In the genomic region with DNA sequence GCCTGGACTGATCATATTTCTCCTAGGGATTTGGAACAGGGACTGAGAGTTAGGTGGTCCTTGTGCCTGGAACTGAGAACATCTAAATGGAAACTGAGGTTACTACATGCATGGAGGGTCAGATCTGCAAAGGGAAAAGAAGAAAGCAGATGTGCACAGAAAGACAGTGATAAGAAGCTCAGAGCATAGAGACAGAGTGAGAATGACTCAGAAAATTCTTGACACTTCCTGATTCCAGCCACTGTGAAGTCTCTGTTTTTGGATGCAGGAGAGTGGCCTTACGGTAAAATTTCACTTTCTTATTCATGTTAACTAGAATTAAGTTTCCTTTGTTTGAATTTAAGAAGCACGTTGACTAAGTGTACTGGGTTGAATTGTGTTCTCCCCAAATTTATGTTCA, we compare ENCODE assay signal across 21 cellular contexts.
"Had no signal": no experiment of that assay in that cellular context is flagged by ENCODE, and none has a peak within 500 bp of the region (broad histone marks: within the 10 kb centered on the region; RNA-seq: fewer than 3 reads in every experiment).

No MANE protein-coding gene starts in this region.

- H3K4me3 ChIP-seq: esophagus squamous epithelium, lower lobe of right lung, sigmoid colon, upper lobe of right lung had no signal

- H3K4me1 ChIP-seq: esophagus squamous epithelium, lower lobe of right lung, sigmoid colon, upper lobe of right lung had no signal

- H3K9me3 Mint-ChIP-seq: activated B cell treated with CpG ODN at 0.5 μM for 24 hours; activated CD4-positive, alpha-beta T cell treated with anti-CD3 and anti-CD28 coated beads, Interleukin-2, amount 10 ng/mL, durations not matched to agents 24 days and 14 days; activated naive CD4-positive, alpha-beta T cell treated with anti-CD3 and anti-CD28 coated beads for 36 hours; activated T-cell treated with anti-CD3 and anti-CD28 coated beads, Interleukin-2, amount 50 U/mL, for 4 hours; T-helper 2 cell treated with Interferon-gamma antibody and Interleukin-4, amounts not matched to agents 5 μg/mL and 100 μg/mL, for 36 hours had no signal

- H3K36me3 ChIP-seq: esophagus squamous epithelium, lower lobe of right lung, sigmoid colon, upper lobe of right lung had no signal

- H3K27ac Mint-ChIP-seq: activated B cell treated with CpG ODN at 0.5 μM for 24 hours; activated CD4-positive, alpha-beta T cell treated with anti-CD3 and anti-CD28 coated beads, Interleukin-2, amount 10 ng/mL, durations not matched to agents 24 days and 14 days; activated CD8-positive, alpha-beta T cell treated with anti-CD3 and anti-CD28 coated beads, Interleukin-2, amount 10 ng/mL, durations not matched to agents 7 days and 5 days; activated naive CD4-positive, alpha-beta T cell treated with anti-CD3 and anti-CD28 coated beads for 36 hours; T-helper 2 cell treated with Interferon-gamma antibody and Interleukin-4, amounts not matched to agents 5 μg/mL and 100 μg/mL, for 36 hours had no signal

- FAIRE-seq: TTC549 had no signal

- H3K9me3 ChIP-seq: esophagus squamous epithelium, lower lobe of right lung, sigmoid colon, upper lobe of right lung had no signal

- H3K27me3 ChIP-seq: esophagus squamous epithelium, sigmoid colon, upper lobe of right lung had no signal

- H3K4me1 Mint-ChIP-seq: activated B cell treated with CpG ODN at 0.5 μM for 24 hours; activated CD4-positive, alpha-beta T cell treated with anti-CD3 and anti-CD28 coated beads, Interleukin-2, amount 10 ng/mL, durations not matched to agents 24 days and 14 days had no signal

- ATAC-seq: activated CD8-positive, alpha-beta T cell treated with anti-CD3 and anti-CD28 coated beads, Interleukin-2, amount 10 ng/mL, durations not matched to agents 7 days and 5 days; activated T-cell treated with anti-CD3 and anti-CD28 coated beads, Interleukin-2, amount 50 U/mL, for 4 hours; lower lobe of right lung; upper lobe of right lung had no signal

- H3K27me3 Mint-ChIP-seq: activated CD4-positive, alpha-beta T cell treated with anti-CD3 and anti-CD28 coated beads, Interleukin-2, amount 10 ng/mL, durations not matched to agents 24 days and 14 days had no signal

- DNase-seq: activated B cell treated with CpG ODN at 0.5 μM for 24 hours; activated CD4-positive, alpha-beta T cell treated with anti-CD3 and anti-CD28 coated beads, Interleukin-2, amount 10 ng/mL, durations not matched to agents 24 days and 14 days; activated CD8-positive, alpha-beta T cell treated with anti-CD3 and anti-CD28 coated beads, Interleukin-2, amount 10 ng/mL, durations not matched to agents 7 days and 5 days; activated naive CD4-positive, alpha-beta T cell treated with anti-CD3 and anti-CD28 coated beads for 36 hours; activated T-cell treated with anti-CD3 and anti-CD28 coated beads, Interleukin-2, amount 50 U/mL, for 4 hours; anterior cingulate cortex; cerebellar nuclear complex; effector CD4-positive, alpha-beta T cell; esophagus squamous epithelium; foreskin fibroblast; glutamatergic neuron; hippocampal formation; lower lobe of right lung; midbrain; occipital lobe; posterior cingulate gyrus; sigmoid colon; stimulated activated naive CD4-positive, alpha-beta T cell; upper lobe of right lung had no signal

- H3K27ac ChIP-seq: esophagus squamous epithelium, lower lobe of right lung, sigmoid colon, upper lobe of right lung had no signal

- H3K4me3 Mint-ChIP-seq: activated B cell treated with CpG ODN at 0.5 μM for 24 hours; activated CD4-positive, alpha-beta T cell treated with anti-CD3 and anti-CD28 coated beads, Interleukin-2, amount 10 ng/mL, durations not matched to agents 24 days and 14 days; activated CD8-positive, alpha-beta T cell treated with anti-CD3 and anti-CD28 coated beads, Interleukin-2, amount 10 ng/mL, durations not matched to agents 7 days and 5 days; activated naive CD4-positive, alpha-beta T cell treated with anti-CD3 and anti-CD28 coated beads for 36 hours; activated T-cell treated with anti-CD3 and anti-CD28 coated beads, Interleukin-2, amount 50 U/mL, for 4 hours; T-helper 2 cell treated with Interferon-gamma antibody and Interleukin-4, amounts not matched to agents 5 μg/mL and 100 μg/mL, for 36 hours had no signal
